Comparison of ENCODE assay signal across 20 cellular contexts in the genomic region with DNA sequence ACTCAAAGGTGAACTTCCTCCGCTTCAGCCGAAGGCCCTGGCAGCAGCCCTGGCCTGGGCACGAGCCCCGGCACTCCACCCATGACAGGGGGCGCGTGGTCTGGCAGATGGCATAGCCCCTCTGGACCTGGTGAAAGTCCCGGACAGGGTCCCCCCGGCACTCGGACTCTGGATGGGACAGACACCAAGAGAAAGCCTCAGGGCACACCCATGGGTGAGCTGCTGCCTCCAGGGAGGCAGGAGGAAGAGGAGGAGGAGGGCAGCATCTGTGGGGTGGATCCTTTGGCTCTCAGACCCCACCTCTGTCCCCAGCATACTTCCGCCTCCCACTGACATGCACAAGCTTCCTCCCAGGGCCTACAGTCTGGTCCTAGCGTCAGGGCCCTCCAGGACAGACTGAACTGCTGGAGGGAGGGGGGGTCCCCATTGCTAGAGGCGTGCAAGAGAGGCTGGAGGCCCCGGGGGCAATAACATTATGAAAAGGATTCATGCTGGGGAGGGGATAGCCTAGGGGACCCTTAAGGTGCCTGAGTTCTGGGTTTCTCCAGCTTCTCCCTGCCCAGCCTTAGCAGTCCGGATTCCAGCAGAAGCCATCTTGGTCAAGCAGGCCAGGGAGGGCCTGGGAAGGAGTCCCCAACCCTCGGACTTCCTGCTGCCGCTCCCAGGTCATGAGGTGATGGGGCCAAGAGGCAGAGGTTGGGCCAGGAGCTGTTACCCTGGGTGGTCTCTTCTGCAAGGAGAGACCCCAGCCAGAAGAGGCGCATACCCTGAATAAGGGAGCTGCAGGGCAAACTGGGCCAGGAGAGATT.
"Had no signal": no experiment of that assay in that cellular context is flagged by ENCODE, and none has a peak within 500 bp of the region (broad histone marks: within the 10 kb centered on the region; RNA-seq: fewer than 3 reads in every experiment).

No MANE protein-coding gene starts in this region.

- H3K4me1 ChIP-seq: esophagus muscularis mucosa, gastroesophageal sphincter, suprapubic skin, thyroid gland had no signal

- DNase-seq: effector memory CD4-positive, alpha-beta T cell; glutamatergic neuron; immature natural killer cell; mesendoderm; naive B cell; ovary; right cardiac atrium; stimulated activated CD4-positive, alpha-beta T cell treated with anti-CD3 and anti-CD28 coated beads, Interleukin-2, amount 100 ng/mL, for 48 hours; stimulated activated CD8-positive, alpha-beta memory T cell treated with anti-CD3 and anti-CD28 coated beads, Interleukin-4, amount 100 ng/mL, for 48 hours; stimulated activated naive CD8-positive, alpha-beta T cell treated with anti-CD3 and anti-CD28 coated beads, Interleukin-15, Interleukin-2, amounts not matched to agents 100 U/mL and 50 U/mL, for 24 hours; thyroid gland had no signal

- H3K27ac Mint-ChIP-seq: immature natural killer cell; nephron; progenitor cell of endocrine pancreas; stimulated activated effector memory CD8-positive, alpha-beta T cell treated with anti-CD3 and anti-CD28 coated beads, Interleukin-12 subunit alpha, Interleukin-12 subunit beta, amount 100 ng/mL, for 72 hours; type B pancreatic cell had no signal

- H3K27me3 ChIP-seq: esophagus muscularis mucosa, gastroesophageal sphincter, ovary, suprapubic skin, thyroid gland had no signal

- H3K36me3 Mint-ChIP-seq: stimulated activated effector memory CD8-positive, alpha-beta T cell treated with anti-CD3 and anti-CD28 coated beads, Interleukin-12 subunit alpha, Interleukin-12 subunit beta, amount 100 ng/mL, for 72 hours; type B pancreatic cell had no signal

- H3K27ac ChIP-seq: epithelial cell of prostate, esophagus muscularis mucosa, gastroesophageal sphincter, ovary, suprapubic skin, thyroid gland had no signal

- H3K4me3 ChIP-seq: esophagus muscularis mucosa, gastroesophageal sphincter, ovary, smooth muscle cell, suprapubic skin, thyroid gland had no signal

- H3K4me1 Mint-ChIP-seq: immature natural killer cell, naive B cell, nephron had no signal

- H3K4me3 Mint-ChIP-seq: immature natural killer cell; naive B cell; nephron; stimulated activated effector memory CD8-positive, alpha-beta T cell treated with anti-CD3 and anti-CD28 coated beads, Interleukin-12 subunit alpha, Interleukin-12 subunit beta, amount 100 ng/mL, for 72 hours; type B pancreatic cell had no signal

- H3K9me3 Mint-ChIP-seq: type B pancreatic cell had no signal

- H3K36me3 ChIP-seq: esophagus muscularis mucosa, gastroesophageal sphincter, ovary, suprapubic skin, thyroid gland had no signal

- ATAC-seq: gastroesophageal sphincter; right cardiac atrium; stimulated activated effector memory CD8-positive, alpha-beta T cell treated with anti-CD3 and anti-CD28 coated beads, Interleukin-12 subunit alpha, Interleukin-12 subunit beta, amount 100 ng/mL, for 72 hours; stimulated activated naive CD8-positive, alpha-beta T cell treated with anti-CD3 and anti-CD28 coated beads, Interleukin-15, Interleukin-2, amounts not matched to agents 100 U/mL and 50 U/mL, for 24 hours had no signal

- H3K9me3 ChIP-seq: esophagus muscularis mucosa, gastroesophageal sphincter, ovary, thyroid gland had no signal

- H3K27me3 Mint-ChIP-seq: progenitor cell of endocrine pancreas, type B pancreatic cell had no signal
